Comparison of ENCODE assay signal across 13 cellular contexts in the genomic region with DNA sequence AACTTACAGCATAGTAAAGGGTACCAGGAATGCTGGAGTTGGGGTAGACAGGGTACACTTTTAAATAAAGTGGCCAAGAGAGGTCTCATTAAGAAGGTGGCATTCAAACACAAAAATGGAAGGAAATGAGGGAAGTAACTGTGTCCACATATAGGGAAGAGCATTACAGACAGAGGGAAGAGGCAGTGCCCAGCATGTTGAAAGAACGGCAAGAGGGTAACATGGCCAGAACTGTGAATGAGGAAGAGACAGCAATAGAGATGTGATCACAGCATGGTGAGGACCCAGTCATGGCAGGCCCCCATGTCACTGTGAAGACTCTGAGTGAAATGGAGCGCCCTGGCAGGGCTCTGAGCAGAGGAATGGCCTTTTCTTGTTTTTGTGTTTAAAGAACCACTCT.
"Had no signal": no experiment of that assay in that cellular context is flagged by ENCODE, and none has a peak within 500 bp of the region (broad histone marks: within the 10 kb centered on the region; RNA-seq: fewer than 3 reads in every experiment).

No MANE protein-coding gene starts in this region.

- H3K9me3 Mint-ChIP-seq: activated CD4-positive, alpha-beta T cell treated with anti-CD3 and anti-CD28 coated beads, Interleukin-2, amount 10 ng/mL, durations not matched to agents 24 days and 14 days; activated naive CD4-positive, alpha-beta T cell treated with anti-CD3 and anti-CD28 coated beads for 36 hours; activated T-cell treated with anti-CD3 and anti-CD28 coated beads, Interleukin-2, amount 50 U/mL, for 4 hours; nephron progenitor cell; type B pancreatic cell had no signal

- H3K4me3 Mint-ChIP-seq: activated CD4-positive, alpha-beta T cell treated with anti-CD3 and anti-CD28 coated beads, Interleukin-2, amount 10 ng/mL, durations not matched to agents 24 days and 14 days; activated CD8-positive, alpha-beta T cell treated with anti-CD3 and anti-CD28 coated beads, Interleukin-2, amount 10 ng/mL, durations not matched to agents 7 days and 5 days; activated naive CD4-positive, alpha-beta T cell treated with anti-CD3 and anti-CD28 coated beads for 36 hours; activated T-cell treated with anti-CD3 and anti-CD28 coated beads, Interleukin-2, amount 50 U/mL, for 4 hours; nephron progenitor cell; type B pancreatic cell had no signal

- ATAC-seq: activated CD8-positive, alpha-beta T cell treated with anti-CD3 and anti-CD28 coated beads, Interleukin-2, amount 10 ng/mL, durations not matched to agents 7 days and 5 days; activated T-cell treated with anti-CD3 and anti-CD28 coated beads, Interleukin-2, amount 50 U/mL, for 4 hours had no signal

- DNase-seq: activated CD4-positive, alpha-beta T cell treated with anti-CD3 and anti-CD28 coated beads, Interleukin-2, amount 10 ng/mL, durations not matched to agents 24 days and 14 days; activated CD4-positive, CD25-positive, alpha-beta regulatory T cell; activated CD8-positive, alpha-beta T cell treated with anti-CD3 and anti-CD28 coated beads, Interleukin-2, amount 10 ng/mL, durations not matched to agents 7 days and 5 days; activated naive CD4-positive, alpha-beta T cell treated with anti-CD3 and anti-CD28 coated beads for 36 hours; activated T-cell treated with anti-CD3 and anti-CD28 coated beads, Interleukin-2, amount 50 U/mL, for 4 hours; brain microvascular endothelial cell; central memory CD4-positive, alpha-beta T cell; nephron progenitor cell; occipital lobe; stimulated activated CD4-positive, alpha-beta T cell treated with anti-CD3 and anti-CD28 coated beads, Interleukin-2, amount 100 ng/mL, for 48 hours; T-helper 9 cell; testis had no signal

- H3K36me3 Mint-ChIP-seq: type B pancreatic cell had no signal

- H3K9me3 ChIP-seq: testis had no signal

- H3K27me3 Mint-ChIP-seq: activated CD4-positive, alpha-beta T cell treated with anti-CD3 and anti-CD28 coated beads, Interleukin-2, amount 10 ng/mL, durations not matched to agents 24 days and 14 days had no signal

- H3K27me3 ChIP-seq: brain microvascular endothelial cell, testis had no signal

- H3K27ac Mint-ChIP-seq: activated CD4-positive, alpha-beta T cell treated with anti-CD3 and anti-CD28 coated beads, Interleukin-2, amount 10 ng/mL, durations not matched to agents 24 days and 14 days; activated CD8-positive, alpha-beta T cell treated with anti-CD3 and anti-CD28 coated beads, Interleukin-2, amount 10 ng/mL, durations not matched to agents 7 days and 5 days; activated naive CD4-positive, alpha-beta T cell treated with anti-CD3 and anti-CD28 coated beads for 36 hours; nephron progenitor cell; type B pancreatic cell had no signal

- H3K27ac ChIP-seq: brain microvascular endothelial cell, testis had no signal
